ENCODE assay signal across 8 cellular contexts in the genomic region with DNA sequence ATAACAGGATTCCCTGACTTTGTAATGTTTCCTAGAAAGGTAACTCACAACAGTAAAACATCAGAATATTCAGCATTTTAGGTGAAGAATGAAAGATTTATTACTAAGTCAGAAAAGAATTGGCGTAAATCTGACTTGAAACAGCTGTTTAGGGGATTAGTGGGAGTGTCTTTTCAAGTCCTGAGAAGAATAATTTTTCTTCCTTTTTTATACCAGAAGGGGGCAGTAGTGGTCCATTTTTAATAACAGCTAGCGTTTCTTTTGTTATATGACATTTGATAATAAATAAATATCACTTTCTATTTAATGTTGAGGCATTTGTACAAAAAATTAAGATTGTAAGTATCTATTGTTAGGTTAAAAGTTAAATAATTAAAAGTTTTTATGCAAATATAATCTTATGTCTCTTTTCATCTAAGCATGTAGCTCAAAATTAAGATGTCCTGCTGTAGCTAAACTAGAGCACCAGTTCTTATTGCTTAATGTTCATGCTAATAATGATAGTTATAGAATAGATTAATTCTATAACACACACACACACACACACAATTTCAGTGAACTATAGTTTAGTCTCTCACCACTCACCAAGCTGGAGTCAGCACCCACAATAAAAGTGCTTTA.
DNase-seq lines count a peak whose midpoint lies in the region; ATAC-seq, FAIRE-seq and TF ChIP-seq lines count a peak whose summit lies in the region.

No MANE protein-coding gene starts in this region.

- FAIRE-seq in small intestine (lab: Jason Lieb, UNC), result peak; percentile 75

- peak; percentile 40; the same call in 2 of the 3 replicates for TF ChIP-seq CTCF in GM12872 (IDR thresholded peaks at IDR 0.05; ENCODE audit: insufficient read depth, low read depth, low read length)
- TF ChIP-seq CTCF in KMS-11 (conservative IDR thresholded peaks at IDR 0.05; ENCODE audit: low read depth, low read length), result peak; percentile 88
- peak; percentile 75 for TF ChIP-seq CTCF in RWPE1 (conservative IDR thresholded peaks at IDR 0.05; ENCODE audit: low read depth)
- peak; percentile 42 for TF ChIP-seq CTCF in fibroblast of the aortic adventitia (IDR thresholded peaks at IDR 0.05; ENCODE audit: insufficient read depth, low read length)

- H3K9me3 Mint-ChIP-seq in activated T-helper 17 cell treated with anti-CD3 and anti-CD28 coated beads, Interleukin-2, amount 50 U/mL, for 72 hours, result no peaks in the 10 kb centered on the region

- no peaks in the 10 kb centered on the region for H3K9me3 ChIP-seq in small intestine (ENCODE audit: control insufficient read depth, low read depth)

- H4K20me1 ChIP-seq in KMS-11 (ENCODE audit: insufficient read depth), result no peaks in the 10 kb centered on the region

- H3K4me3 Mint-ChIP-seq in activated T-helper 17 cell treated with anti-CD3 and anti-CD28 coated beads, Interleukin-2, amount 50 U/mL, for 72 hours, result no peak overlapping the region

- CTCF ChIA-PET in RWPE1 (lab: Yijun Ruan, JAX), result interaction anchor here (0.6 to 2.4 kb wide), 13 partner anchors 9 to 845 kb away, joined by 3 to 7 read pairs (median 4); no protein-coding TSS in a partner anchor

- H3K4me2 ChIP-seq in KMS-11, result no peak overlapping the region

- no peak overlapping the region for H2AFZ ChIP-seq in KMS-11 (ENCODE audit: low read depth)

- H3K36me3 ChIP-seq in KMS-11 (ENCODE audit: insufficient read depth), result no peaks in the 10 kb centered on the region
- H3K36me3 ChIP-seq in small intestine (ENCODE audit: control insufficient read depth in 2 of 2, insufficient read depth in 2 of 2, low read length in 2 of 2), result no peaks in the 10 kb centered on the region

- peak; percentile 58 for DNase-seq in A172 (ENCODE audit: low spot score)
- DNase-seq in RWPE1 (ENCODE audit: low spot score), result peak; percentile 23
- peak; percentile 64 for DNase-seq in fibroblast of the aortic adventitia (ENCODE audit: low read depth)
- peak; percentile 22 for DNase-seq in small intestine

- H3K27ac ChIP-seq in KMS-11 (no peak overlapping the region), RWPE1 (no peak overlapping the region), small intestine (ENCODE audit: low read depth in 1 of 2, low read length in 1 of 2) (no peak overlapping the region)

- no peaks in the 10 kb centered on the region for H3K79me2 ChIP-seq in KMS-11 (ENCODE audit: insufficient read depth, low read depth)

- no peaks in the 10 kb centered on the region for H3K27me3 ChIP-seq in KMS-11 (ENCODE audit: insufficient read depth, low read depth)
- H3K27me3 ChIP-seq in small intestine (ENCODE audit: control insufficient read depth in 2 of 2, insufficient read depth in 2 of 2, low read length in 2 of 2), result no peaks in the 10 kb centered on the region

- H3K9ac ChIP-seq in KMS-11, result no peak overlapping the region

- H3K4me1 ChIP-seq in KMS-11 (ENCODE audit: low read depth, poor library complexity, severe bottlenecking) (peaks cover 4% of the 10 kb centered on the region), small intestine (ENCODE audit: control insufficient read depth in 2 of 2, insufficient read depth in 1 of 2, low read depth in 1 of 2, low read length in 1 of 2) (no peaks in the 10 kb centered on the region)

- no peak for ATAC-seq in activated T-helper 17 cell treated with anti-CD3 and anti-CD28 coated beads, Interleukin-2, amount 50 U/mL, for 72 hours (replicated peaks)
- ATAC-seq in HG03045 (IDR thresholded peaks at IDR 0.05; ENCODE audit: unreplicated experiment), result no peak

- H3K4me3 ChIP-seq in KMS-11 (IDR thresholded peaks at IDR 0.05; ENCODE audit: insufficient read depth, low read depth, low read length) (no peak overlapping the region), fibroblast of the aortic adventitia (ENCODE audit: low read depth, low read length) (no peak overlapping the region), small intestine (ENCODE audit: low read depth in 1 of 2, low read length in 2 of 2) (no peak overlapping the region)

- H3K36me3 Mint-ChIP-seq in activated T-helper 17 cell treated with anti-CD3 and anti-CD28 coated beads, Interleukin-2, amount 50 U/mL, for 72 hours (ENCODE audit: low read depth), result no peaks in the 10 kb centered on the region

- POLR2A ChIA-PET in RWPE1 (lab: Yijun Ruan, JAX; ENCODE audit: low non-redundant PET), result no interaction called here

- 1 to 7% (median 4%) methylated on average over 2 of the region's 2 CpGs for WGBS in small intestine, 3 donors

- no peaks in the 10 kb centered on the region for H3K4me1 Mint-ChIP-seq in activated T-helper 17 cell treated with anti-CD3 and anti-CD28 coated beads, Interleukin-2, amount 50 U/mL, for 72 hours

- H3K27ac Mint-ChIP-seq in activated T-helper 17 cell treated with anti-CD3 and anti-CD28 coated beads, Interleukin-2, amount 50 U/mL, for 72 hours, result no peak overlapping the region

- peaks cover 2% of the 10 kb centered on the region for H3K27me3 Mint-ChIP-seq in activated T-helper 17 cell treated with anti-CD3 and anti-CD28 coated beads, Interleukin-2, amount 50 U/mL, for 72 hours
